18 cellular contexts compared by ENCODE assay signal in genomic region chr16:17270683-17271109, GRCh38.
DNase-seq lines count a peak whose midpoint lies in the region; ATAC-seq, FAIRE-seq and TF ChIP-seq lines count a peak whose summit lies in the region.
"Had no signal": no experiment of that assay in that cellular context is flagged by ENCODE, and none has a peak within 500 bp of the region (broad histone marks: within the 10 kb centered on the region; RNA-seq: fewer than 3 reads in every experiment).

No MANE protein-coding gene starts in this region.

- peak overlapping the region; percentile 22 for H3K4me3 Mint-ChIP-seq in natural killer cell treated with Interleukin-12 subunit alpha and Interleukin-12 subunit beta and Interleukin-15 and Interleukin-18, amount 100 ng/mL, for 72 hours
- no peak overlapping the region for H3K4me3 Mint-ChIP-seq in natural killer cell
- H3K4me3 Mint-ChIP-seq: effector memory CD8-positive, alpha-beta T cell; IgD-negative memory B cell; stimulated activated naive CD8-positive, alpha-beta T cell treated with anti-CD3 and anti-CD28 coated beads, Interleukin-15, Interleukin-2, amounts not matched to agents 100 ng/mL and 50 ng/mL, for 24 hours had no signal

- no peak for ATAC-seq in natural killer cell treated with Interleukin-12 subunit alpha and Interleukin-12 subunit beta and Interleukin-15 and Interleukin-18, amount 100 ng/mL, for 72 hours
- no peak for ATAC-seq in natural killer cell
- ATAC-seq in heart left ventricle = peak in 3 of 4 donors; percentile 49 to 62 (median 52)
- peak; percentile 40 to 55 (median 46) for ATAC-seq in pancreas
- no peak for ATAC-seq in HG03196 (IDR thresholded peaks at IDR 0.05; ENCODE audit: unreplicated experiment)
- ATAC-seq in GM21576 (IDR thresholded peaks at IDR 0.05; ENCODE audit: unreplicated experiment) = no peak
- ATAC-seq: activated naive CD4-positive, alpha-beta T cell treated with anti-CD3 and anti-CD28 coated beads, Interleukin-2, amount 50 U/mL, for 72 hours; effector memory CD8-positive, alpha-beta T cell had no signal

- H3K4me3 ChIP-seq in heart left ventricle (no peak overlapping the region), pancreas (no peak overlapping the region)
- H3K4me3 ChIP-seq: lung, vagina had no signal

- H3K27me3 Mint-ChIP-seq in natural killer cell treated with Interleukin-12 subunit alpha and Interleukin-12 subunit beta and Interleukin-15 and Interleukin-18, amount 100 ng/mL, for 72 hours = no peaks in the 10 kb centered on the region
- H3K27me3 Mint-ChIP-seq in natural killer cell (ENCODE audit: low read depth in 2 of 2) = no peaks in the 10 kb centered on the region
- H3K27me3 Mint-ChIP-seq: effector memory CD8-positive, alpha-beta T cell; stimulated activated naive CD8-positive, alpha-beta T cell treated with anti-CD3 and anti-CD28 coated beads, Interleukin-15, Interleukin-2, amounts not matched to agents 100 ng/mL and 50 ng/mL, for 24 hours had no signal

- no peaks in the 10 kb centered on the region for H3K9me3 Mint-ChIP-seq in natural killer cell treated with Interleukin-12 subunit alpha and Interleukin-12 subunit beta and Interleukin-15 and Interleukin-18, amount 100 ng/mL, for 72 hours
- H3K9me3 Mint-ChIP-seq in natural killer cell = no peaks in the 10 kb centered on the region
- H3K9me3 Mint-ChIP-seq: activated naive CD4-positive, alpha-beta T cell treated with anti-CD3 and anti-CD28 coated beads, Interleukin-2, amount 50 U/mL, for 72 hours; effector memory CD8-positive, alpha-beta T cell; IgD-negative memory B cell; stimulated activated naive CD8-positive, alpha-beta T cell treated with anti-CD3 and anti-CD28 coated beads, Interleukin-15, Interleukin-2, amounts not matched to agents 100 ng/mL and 50 ng/mL, for 24 hours had no signal

- peak overlapping the region; percentile 90 to 99 for H3K27ac Mint-ChIP-seq in natural killer cell treated with Interleukin-12 subunit alpha and Interleukin-12 subunit beta and Interleukin-15 and Interleukin-18, amount 100 ng/mL, for 72 hours
- peak overlapping the region in 1 of 2 donors; percentile 66 for H3K27ac Mint-ChIP-seq in natural killer cell
- H3K27ac Mint-ChIP-seq: activated naive CD4-positive, alpha-beta T cell treated with anti-CD3 and anti-CD28 coated beads, Interleukin-2, amount 50 U/mL, for 72 hours; effector memory CD8-positive, alpha-beta T cell; stimulated activated naive CD8-positive, alpha-beta T cell treated with anti-CD3 and anti-CD28 coated beads, Interleukin-15, Interleukin-2, amounts not matched to agents 100 ng/mL and 50 ng/mL, for 24 hours had no signal

- H3K27me3 ChIP-seq in heart left ventricle = no peaks in the 10 kb centered on the region
- H3K27me3 ChIP-seq in pancreas = no peaks in the 10 kb centered on the region
- H3K27me3 ChIP-seq: vagina had no signal

- peaks cover 49 to 53% of the 10 kb centered on the region in 2 donors for H3K4me1 Mint-ChIP-seq in natural killer cell treated with Interleukin-12 subunit alpha and Interleukin-12 subunit beta and Interleukin-15 and Interleukin-18, amount 100 ng/mL, for 72 hours (ENCODE audit: low read depth in 2 of 2)
- H3K4me1 Mint-ChIP-seq in natural killer cell = peaks cover 47 to 60% of the 10 kb centered on the region in 2 donors

- no peaks in the 10 kb centered on the region for H3K36me3 Mint-ChIP-seq in natural killer cell treated with Interleukin-12 subunit alpha and Interleukin-12 subunit beta and Interleukin-15 and Interleukin-18, amount 100 ng/mL, for 72 hours
- H3K36me3 Mint-ChIP-seq in natural killer cell = no peaks in the 10 kb centered on the region

- no peak for TF ChIP-seq POLR2A in heart left ventricle (IDR thresholded peaks at IDR 0.05)

- H3K36me3 ChIP-seq in heart left ventricle (no peaks in the 10 kb centered on the region), pancreas (no peaks in the 10 kb centered on the region)
- H3K36me3 ChIP-seq: vagina had no signal

- TF ChIP-seq CTCF in natural killer cell (IDR thresholded peaks at IDR 0.05) (no peak), heart left ventricle (IDR thresholded peaks at IDR 0.05) (no peak), pancreas (IDR thresholded peaks at IDR 0.05) (no peak)

- H3K9me3 ChIP-seq in heart left ventricle = no peaks in the 10 kb centered on the region
- H3K9me3 ChIP-seq in pancreas = no peaks in the 10 kb centered on the region
- H3K9me3 ChIP-seq: vagina had no signal

- FAIRE-seq in pancreas (lab: Jason Lieb, UNC) = no peak
- FAIRE-seq: bronchial epithelial cell had no signal

- intact Hi-C loops in natural killer cell (cut with micrococcal nuclease) = loop anchor here (10.0 kb wide), 1 partner anchor 144 kb away; no protein-coding TSS in a partner anchor
- intact Hi-C loops in heart left ventricle (cut with DNase I) = loop anchor here in 5 of 10 donors (10.0 kb wide), 2 partner anchors 194 to 406 kb away; no protein-coding TSS in a partner anchor
- intact Hi-C loops in pancreas (cut with DNase I) = loop anchor here in 1 of 3 donors (10.0 kb wide), 1 partner anchor 204 kb away; the partner anchor contains the start of gene XYLT1

- DNase-seq in natural killer cell treated with Interleukin-12 subunit alpha and Interleukin-12 subunit beta and Interleukin-15 and Interleukin-18, amount 100 ng/mL, for 72 hours (ENCODE audit: low spot score) = no peak
- no peak for DNase-seq in natural killer cell
- peak in 1 of 5 donors; percentile 32 for DNase-seq in heart left ventricle
- DNase-seq in pancreas = peak in 4 of 6 donors; percentile 56 to 73 (median 66)
- no peak for DNase-seq in activated gamma-delta T cell (lab: John Stamatoyannopoulos, UW)
- no peak for DNase-seq in activated CD4-positive, alpha-beta T cell treated with anti-CD3 and anti-CD28 coated beads, Interleukin-2, amount 50 U/mL, for 48 hours
- DNase-seq: activated CD4-positive, alpha-beta T cell treated with anti-CD3 and anti-CD28 coated beads for 48 hours; effector memory CD8-positive, alpha-beta T cell; occipital lobe; T1000 had no signal

- WGBS in heart left ventricle, 4 donors = 55 to 72% (median 64%) methylated on average over 6 of the region's 6 CpGs
- 12 to 15% methylated on average over 6 of the region's 6 CpGs for WGBS in pancreas, 2 donors

- H3K4me1 ChIP-seq in heart left ventricle (peaks cover 0 to 14% (median 2%) of the 10 kb centered on the region in 12 donors), pancreas (peaks cover 52 to 58% (median 56%) of the 10 kb centered on the region in 3 donors)

- H3K27ac ChIP-seq in heart left ventricle (peak overlapping the region in 1 of 12 donors; percentile 64), pancreas (peak overlapping the region; percentile 76 to 91 (median 84))
- H3K27ac ChIP-seq: vagina had no signal

Comparison
In these comparisons a context has a peak if more than half of its experiments do, and no peak if none do; other contexts are left out.
1. ATAC-seq: peak in heart left ventricle (3 of 4) and pancreas (4 of 4); none in natural killer cell treated with Interleukin-12 subunit alpha and Interleukin-12 subunit beta and Interleukin-15 and Interleukin-18, amount 100 ng/mL, for 72 hours (0 of 2), natural killer cell (0 of 3), HG03196 (single experiment) and GM21576 (single experiment).
2. DNase-seq: peak in pancreas (4 of 6); none in natural killer cell treated with Interleukin-12 subunit alpha and Interleukin-12 subunit beta and Interleukin-15 and Interleukin-18, amount 100 ng/mL, for 72 hours (single experiment), natural killer cell (single experiment), activated gamma-delta T cell (single experiment) and activated CD4-positive, alpha-beta T cell treated with anti-CD3 and anti-CD28 coated beads, Interleukin-2, amount 50 U/mL, for 48 hours (0 of 2).